In genomic region chr3:130102545-130102944, GRCh38 we compare ENCODE assay signal across 2 cellular contexts. TPM values are rescaled to one million over a fixed set of nuclear protein-coding genes. Genes with fewer than 3 reads are reported as not detected.
"Had no signal": no experiment of that assay in that cellular context is flagged by ENCODE, and none has a peak within 500 bp of the region (broad histone marks: within the 10 kb centered on the region; RNA-seq: fewer than 3 reads in every experiment).

No MANE protein-coding gene starts in this region.

RNA-seq across cellular contexts. Expression of gene ALG1L2, which starts 20.9 kb away (rescaled TPM):
- total RNA-seq: G401, GM12878 had no signal
